Comparison of ENCODE assay signal across 15 cellular contexts in the genomic region with DNA sequence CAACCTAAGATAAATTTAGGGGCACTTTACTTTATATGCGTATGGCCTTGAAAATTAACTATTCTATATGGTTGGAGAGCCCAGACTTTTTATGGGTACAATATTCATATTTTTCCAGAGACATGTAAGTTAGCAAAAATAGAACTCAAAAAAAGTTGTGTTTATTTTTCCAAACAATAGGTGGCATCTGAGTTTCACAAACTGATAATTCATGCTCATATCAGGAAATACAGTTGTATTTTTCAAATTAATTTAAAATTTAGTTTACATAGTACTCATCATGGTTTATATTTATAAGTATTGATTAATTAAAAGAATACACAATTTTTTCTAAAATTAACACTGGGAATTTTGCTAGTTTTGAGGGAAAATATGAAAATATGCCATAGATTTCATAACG. TPM values are rescaled to one million over a fixed set of nuclear protein-coding genes. Genes with fewer than 3 reads are reported as not detected.
A peak's percentile ranks its signal among the peaks of the same experiment; 100 is the strongest.
DNase-seq lines count a peak whose midpoint lies in the region; ATAC-seq, FAIRE-seq and TF ChIP-seq lines count a peak whose summit lies in the region.
"Had no signal": no experiment of that assay in that cellular context is flagged by ENCODE, and none has a peak within 500 bp of the region (broad histone marks: within the 10 kb centered on the region; RNA-seq: fewer than 3 reads in every experiment).

No MANE protein-coding gene starts in this region.

- in situ Hi-C loops in GM13977 (cut with MboI; ENCODE audit: low pct_unique_long_range_greater_than_20kb, low sequenced_read_pairs, unreplicated experiment): no loop called here

- no peak overlapping the region for H3K27ac ChIP-seq in CD8-positive, alpha-beta T cell (ENCODE audit: low read depth, low read length)

- peaks cover 7% of the 10 kb centered on the region for H3K27me3 Mint-ChIP-seq in CD8-positive, alpha-beta T cell (ENCODE audit: low read depth)

- peak; percentile 50 for FAIRE-seq in RCC 7860 (lab: Jason Lieb, UNC)

- H3K27me3 ChIP-seq in CD8-positive, alpha-beta T cell (ENCODE audit: insufficient read depth, low read length): no peaks in the 10 kb centered on the region

- H3K4me3 ChIP-seq in CD8-positive, alpha-beta T cell (ENCODE audit: low read depth, low read length): no peak overlapping the region
- H3K4me3 ChIP-seq in fibroblast of the aortic adventitia (ENCODE audit: low read depth, low read length): no peak overlapping the region

- no peak overlapping the region for H3K4me3 Mint-ChIP-seq in CD8-positive, alpha-beta T cell
- H3K4me3 Mint-ChIP-seq: dendritic cell treated with granulocyte-macrophage colony-stimulating factor and Interleukin-4, amounts not matched to agents 40 ng/mL and 50 ng/mL, for 4 days; neural crest cell; T-cell had no signal

- no peak for ATAC-seq in CD8-positive, alpha-beta T cell
- ATAC-seq in GM21619 (IDR thresholded peaks at IDR 0.05; ENCODE audit: unreplicated experiment): no peak
- ATAC-seq: T-cell had no signal

- H3K4me1 ChIP-seq in CD8-positive, alpha-beta T cell (ENCODE audit: insufficient read depth, low read length): no peaks in the 10 kb centered on the region

- no peak overlapping the region for H3K27ac Mint-ChIP-seq in CD8-positive, alpha-beta T cell
- H3K27ac Mint-ChIP-seq: dendritic cell treated with granulocyte-macrophage colony-stimulating factor and Interleukin-4, amounts not matched to agents 40 ng/mL and 50 ng/mL, for 4 days; T-cell had no signal

- no peaks in the 10 kb centered on the region for H3K9me3 Mint-ChIP-seq in CD8-positive, alpha-beta T cell
- H3K9me3 Mint-ChIP-seq: dendritic cell treated with granulocyte-macrophage colony-stimulating factor and Interleukin-4, amounts not matched to agents 40 ng/mL and 50 ng/mL, for 4 days; neural crest cell; T-cell had no signal

- no peak for DNase-seq in CD8-positive, alpha-beta T cell
- DNase-seq in GM13977 (ENCODE audit: low spot score) (no peak), RCC 7860 (ENCODE audit: low spot score) (no peak), fibroblast of the aortic adventitia (ENCODE audit: low read depth) (peak; percentile 4), AG20443 (ENCODE audit: low spot score) (no peak), NCI-H1694 treated with DMSO at 0.1 percent for 48 hours (lab: John Stamatoyannopoulos, UW) (no peak)
- DNase-seq in stimulated activated CD4-positive, alpha-beta T cell treated with anti-CD3 and anti-CD28 coated beads, Interleukin-4, amount 100 ng/mL, for 4 hours: no peak
- DNase-seq: activated CD4-positive, CD25-positive, alpha-beta regulatory T cell treated with anti-CD3 and anti-CD28 coated beads, Interleukin-2, amount 50 U/mL, for 72 hours; activated T-cell treated with anti-CD3 and anti-CD28 coated beads, Interleukin-2, amount 50 U/mL, for 1 hour; IMR-90; NCI-H2029; T-cell had no signal

- CTCF ChIA-PET in CD8-positive, alpha-beta T cell (lab: Charles Lee): no interaction called here

- intact Hi-C loops in CD8-positive, alpha-beta T cell (cut with DNase I, micrococcal nuclease): loop anchor here in 1 of 2 experiments (5.0 to 10.0 kb wide), 2 partner anchors 496 to 918 kb away; no protein-coding TSS in a partner anchor

- H3K36me3 Mint-ChIP-seq in CD8-positive, alpha-beta T cell: no peaks in the 10 kb centered on the region
- H3K36me3 Mint-ChIP-seq: T-cell had no signal

- POLR2A ChIA-PET in CD8-positive, alpha-beta T cell (lab: Charles Lee): no interaction called here

- no peaks in the 10 kb centered on the region for H3K4me1 Mint-ChIP-seq in CD8-positive, alpha-beta T cell (ENCODE audit: low read depth)
- H3K4me1 Mint-ChIP-seq: neural crest cell, T-cell had no signal

- peak; percentile 15 for TF ChIP-seq CTCF in CD8-positive, alpha-beta T cell (IDR thresholded peaks at IDR 0.05)
- peak; percentile 31 for TF ChIP-seq CTCF in GM13977 (IDR thresholded peaks at IDR 0.05; ENCODE audit: extremely low read depth, insufficient read depth, missing control alignments)
- no peak for TF ChIP-seq CTCF in fibroblast of the aortic adventitia (IDR thresholded peaks at IDR 0.05; ENCODE audit: insufficient read depth, low read length)

- no peaks in the 10 kb centered on the region for H3K36me3 ChIP-seq in CD8-positive, alpha-beta T cell (ENCODE audit: insufficient read depth, low read length)

- no peaks in the 10 kb centered on the region for H3K9me3 ChIP-seq in CD8-positive, alpha-beta T cell (ENCODE audit: low read length)

RNA-seq across cellular contexts. Expression of a gene that starts 34.6 kb away (rescaled TPM):
- total RNA-seq in CD8-positive, alpha-beta T cell: not detected
- total RNA-seq in fibroblast of the aortic adventitia (ENCODE audit: low replicate concordance): 1.4 and 3.9 TPM in 2 replicates
- total RNA-seq: neural crest cell had no signal
